1 cellular context compared by ENCODE assay signal in genomic region chr3:51393096-51393495, GRCh38.
TF ChIP-seq lines count a peak whose summit lies in the region.

No MANE protein-coding gene starts in this region.

TF ChIP-seq in HCT116, 20 proteins besides CTCF, POLR2A, EP300 and RAD21 (continued from another document):
- TF ChIP-seq REST (IDR thresholded peaks at IDR 0.05; ENCODE audit: low read depth): no peak
- no peak for TF ChIP-seq FOSL1 (IDR thresholded peaks at IDR 0.05; ENCODE audit: low read depth)
- TF ChIP-seq EZH2 (IDR thresholded peaks at IDR 0.05): no peak
- TF ChIP-seq SIN3A (IDR thresholded peaks at IDR 0.05; ENCODE audit: low read depth): no peak
- no peak for TF ChIP-seq CBX3 (IDR thresholded peaks at IDR 0.05; ENCODE audit: low read depth)
- TF ChIP-seq JUND (IDR thresholded peaks at IDR 0.05): no peak
- no peak for TF ChIP-seq EGR1 (IDR thresholded peaks at IDR 0.05; ENCODE audit: low read depth)
- TF ChIP-seq SP1 (IDR thresholded peaks at IDR 0.05; ENCODE audit: low read depth): no peak
- TF ChIP-seq CEBPB (IDR thresholded peaks at IDR 0.05; ENCODE audit: low read depth): no peak
- TF ChIP-seq ATF3 (IDR thresholded peaks at IDR 0.05): no peak
- no peak for TF ChIP-seq ZFX (IDR thresholded peaks at IDR 0.05)
